ENCODE assay signal across 1 cellular context in genomic region chr22:24008381-24009226, GRCh38.
TF ChIP-seq lines count a peak whose summit lies in the region.

No MANE protein-coding gene starts in this region.

TF ChIP-seq in H1, 55 proteins besides CTCF, POLR2A, EP300 and RAD21:
- TF ChIP-seq RBBP5 (IDR thresholded peaks at IDR 0.05; ENCODE audit: borderline replicate concordance, low read depth, low read length) (no peak), SUZ12 (IDR thresholded peaks at IDR 0.05; ENCODE audit: low read length) (no peak), CREB1 (IDR thresholded peaks at IDR 0.05) (no peak), CTBP2 (IDR thresholded peaks at IDR 0.05; ENCODE audit: borderline replicate concordance, insufficient read depth, insufficient read length, low read length) (no peak), MAFK (IDR thresholded peaks at IDR 0.05; ENCODE audit: low read depth, low read length) (no peak), EGR1 (IDR thresholded peaks at IDR 0.05; ENCODE audit: borderline replicate concordance, low read depth, low read length) (no peak)
